In the genomic region with DNA sequence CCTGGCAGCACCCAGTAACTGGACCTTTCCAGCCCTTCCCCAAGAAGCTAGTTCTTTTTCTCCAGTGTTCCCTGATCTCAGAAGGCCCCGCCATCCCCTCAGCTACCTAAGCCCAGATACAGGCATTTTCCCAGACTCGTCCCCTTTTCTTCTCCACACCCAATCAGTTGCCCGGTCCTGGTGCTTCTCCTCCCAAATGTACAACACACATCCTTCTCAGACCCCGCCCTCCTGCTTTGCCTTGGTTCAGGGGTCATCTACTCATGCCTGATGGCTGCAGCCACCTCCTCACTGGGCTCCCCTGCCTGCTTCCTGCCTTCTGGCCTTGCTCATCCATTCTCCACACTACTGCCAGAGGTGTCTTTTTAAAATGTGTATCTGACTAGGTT, we compare ENCODE assay signal across 1 cellular context.
TF ChIP-seq lines count a peak whose summit lies in the region.

No MANE protein-coding gene starts in this region.

TF ChIP-seq in IMR-90, 13 proteins besides CTCF, POLR2A, EP300 and RAD21:
- no peak for TF ChIP-seq BHLHE40 (IDR thresholded peaks at IDR 0.05; ENCODE audit: low read depth, low read length)
- TF ChIP-seq RFX5 (IDR thresholded peaks at IDR 0.05; ENCODE audit: low read depth, low read length) = no peak
- no peak for TF ChIP-seq RCOR1 (IDR thresholded peaks at IDR 0.05; ENCODE audit: insufficient replicate concordance, low read length)
- no peak for TF ChIP-seq MAZ (IDR thresholded peaks at IDR 0.05; ENCODE audit: borderline replicate concordance, low read depth, low read length)
- TF ChIP-seq SMC3 (IDR thresholded peaks at IDR 0.05; ENCODE audit: low read depth, low read length) = no peak
- no peak for TF ChIP-seq MXI1 (IDR thresholded peaks at IDR 0.05; ENCODE audit: borderline replicate concordance, low read depth, low read length)
- TF ChIP-seq CHD1 (IDR thresholded peaks at IDR 0.05; ENCODE audit: low read depth, low read length) = no peak
- TF ChIP-seq FOS (IDR thresholded peaks at IDR 0.05; ENCODE audit: low read depth, low read length) = no peak
- TF ChIP-seq ELK1 (IDR thresholded peaks at IDR 0.05; ENCODE audit: borderline replicate concordance, low read depth, low read length) = no peak
- no peak for TF ChIP-seq MAFK (IDR thresholded peaks at IDR 0.05; ENCODE audit: low read depth, low read length)
- no peak for TF ChIP-seq CEBPB (IDR thresholded peaks at IDR 0.05; ENCODE audit: low read depth, low read length)
- TF ChIP-seq USF2 (IDR thresholded peaks at IDR 0.05; ENCODE audit: low read depth, low read length) = no peak
- no peak for TF ChIP-seq NFE2L2 (IDR thresholded peaks at IDR 0.05; ENCODE audit: low read depth, low read length)
